ENCODE assay signal across 9 cellular contexts in genomic region chrX:20066968-20067708, GRCh38. TPM values are rescaled to one million over a fixed set of nuclear protein-coding genes. Genes with fewer than 3 reads are reported as not detected.
DNase-seq lines count a peak whose midpoint lies in the region; ATAC-seq and TF ChIP-seq lines count a peak whose summit lies in the region.
"Had no signal": no experiment of that assay in that cellular context is flagged by ENCODE, and none has a peak within 500 bp of the region (broad histone marks: within the 10 kb centered on the region; RNA-seq: fewer than 3 reads in every experiment).

No MANE protein-coding gene starts in this region.

- H3K9me3 Mint-ChIP-seq in CD4-positive, CD25-positive, alpha-beta regulatory T cell = no peaks in the 10 kb centered on the region
- peaks cover 13% of the 10 kb centered on the region for H3K9me3 Mint-ChIP-seq in mesothelial cell of epicardium

- peak in 2 of 3 donors; percentile 15 to 54 for DNase-seq in CD4-positive, CD25-positive, alpha-beta regulatory T cell
- DNase-seq in OCI-M1 (lab: John Stamatoyannopoulos, UW) (peak; percentile 37), choroid plexus epithelial cell (ENCODE audit: low read depth) (peak; percentile 81), mesothelial cell of epicardium (ENCODE audit: low spot score in 2 of 2, unreplicated experiment in 2 of 2) (no peak)

- H3K27ac Mint-ChIP-seq in CD4-positive, CD25-positive, alpha-beta regulatory T cell = no peak overlapping the region
- peak overlapping the region; percentile 82 for H3K27ac Mint-ChIP-seq in mesothelial cell of epicardium

- peaks cover 7% of the 10 kb centered on the region for H3K27me3 Mint-ChIP-seq in CD4-positive, CD25-positive, alpha-beta regulatory T cell
- H3K27me3 Mint-ChIP-seq in mesothelial cell of epicardium (ENCODE audit: low read depth) = no peaks in the 10 kb centered on the region

- peak; percentile 65 for TF ChIP-seq CTCF in choroid plexus epithelial cell (conservative IDR thresholded peaks at IDR 0.05; ENCODE audit: low read depth, low read length)
- TF ChIP-seq CTCF in mesothelial cell of epicardium (IDR thresholded peaks at IDR 0.05; ENCODE audit: unreplicated experiment) = no peak

- H3K36me3 Mint-ChIP-seq in CD4-positive, CD25-positive, alpha-beta regulatory T cell = no peaks in the 10 kb centered on the region
- no peaks in the 10 kb centered on the region for H3K36me3 Mint-ChIP-seq in mesothelial cell of epicardium

- no peak for ATAC-seq in CD4-positive, CD25-positive, alpha-beta regulatory T cell (ENCODE audit: low read depth in 2 of 2)
- peak; percentile 65 for ATAC-seq in GM18498 (IDR thresholded peaks at IDR 0.05; ENCODE audit: unreplicated experiment)
- ATAC-seq in HG03378 (IDR thresholded peaks at IDR 0.05; ENCODE audit: unreplicated experiment) = peak; percentile 73
- no peak for ATAC-seq in HG03521 (IDR thresholded peaks at IDR 0.05; ENCODE audit: unreplicated experiment)
- ATAC-seq in HG03045 (IDR thresholded peaks at IDR 0.05; ENCODE audit: unreplicated experiment) = no peak

- H3K4me1 ChIP-seq in CD4-positive, CD25-positive, alpha-beta regulatory T cell (ENCODE audit: control insufficient read depth, insufficient read depth, low read length, poor library complexity, severe bottlenecking) = no peaks in the 10 kb centered on the region

- no peaks in the 10 kb centered on the region for H3K36me3 ChIP-seq in CD4-positive, CD25-positive, alpha-beta regulatory T cell (ENCODE audit: control insufficient read depth, insufficient read depth, low read length)

- H3K4me1 Mint-ChIP-seq in CD4-positive, CD25-positive, alpha-beta regulatory T cell = no peaks in the 10 kb centered on the region
- peaks cover 4% of the 10 kb centered on the region for H3K4me1 Mint-ChIP-seq in mesothelial cell of epicardium

- no peak overlapping the region for H3K4me3 Mint-ChIP-seq in CD4-positive, CD25-positive, alpha-beta regulatory T cell
- no peak overlapping the region for H3K4me3 Mint-ChIP-seq in mesothelial cell of epicardium

- no peaks in the 10 kb centered on the region for H3K27me3 ChIP-seq in CD4-positive, CD25-positive, alpha-beta regulatory T cell (ENCODE audit: control insufficient read depth, insufficient read depth, low read length)

- no peak overlapping the region for H3K4me3 ChIP-seq in CD4-positive, CD25-positive, alpha-beta regulatory T cell (ENCODE audit: low read depth, low read length)
- no peak overlapping the region for H3K4me3 ChIP-seq in choroid plexus epithelial cell (ENCODE audit: low read depth, low read length)
- H3K4me3 ChIP-seq: skin epidermis had no signal

- H3K27ac ChIP-seq in CD4-positive, CD25-positive, alpha-beta regulatory T cell (ENCODE audit: insufficient read depth, low read length, poor library complexity, severe bottlenecking) = no peak overlapping the region

- no peaks in the 10 kb centered on the region for H3K9me3 ChIP-seq in CD4-positive, CD25-positive, alpha-beta regulatory T cell (ENCODE audit: control insufficient read depth in 2 of 2, low read length in 2 of 2)

RNA-seq across cellular contexts. Expression of gene MAP7D2, which starts 49.6 kb away (rescaled TPM):
- total RNA-seq in CD4-positive, CD25-positive, alpha-beta regulatory T cell = 0.99 TPM
- polyA plus RNA-seq in CD4-positive, CD25-positive, alpha-beta regulatory T cell = under 1 TPM in 2 of 4 donors, not detected in 2; 0.22 to 0.30 TPM
- total RNA-seq in mesothelial cell of epicardium = 0.93 to 1.4 TPM (median 1.3 TPM) in 3 replicates

Comparison
In these comparisons a context has a peak if more than half of its experiments do, and no peak if none do; other contexts are left out.
1. ATAC-seq: peak in GM18498 (single experiment) and HG03378 (single experiment); none in CD4-positive, CD25-positive, alpha-beta regulatory T cell (0 of 2), HG03521 (single experiment) and HG03045 (single experiment).
2. DNase-seq: peak in CD4-positive, CD25-positive, alpha-beta regulatory T cell (2 of 3), OCI-M1 (single experiment) and choroid plexus epithelial cell (single experiment); none in mesothelial cell of epicardium (0 of 2).